8 cellular contexts compared by ENCODE assay signal in the genomic region with DNA sequence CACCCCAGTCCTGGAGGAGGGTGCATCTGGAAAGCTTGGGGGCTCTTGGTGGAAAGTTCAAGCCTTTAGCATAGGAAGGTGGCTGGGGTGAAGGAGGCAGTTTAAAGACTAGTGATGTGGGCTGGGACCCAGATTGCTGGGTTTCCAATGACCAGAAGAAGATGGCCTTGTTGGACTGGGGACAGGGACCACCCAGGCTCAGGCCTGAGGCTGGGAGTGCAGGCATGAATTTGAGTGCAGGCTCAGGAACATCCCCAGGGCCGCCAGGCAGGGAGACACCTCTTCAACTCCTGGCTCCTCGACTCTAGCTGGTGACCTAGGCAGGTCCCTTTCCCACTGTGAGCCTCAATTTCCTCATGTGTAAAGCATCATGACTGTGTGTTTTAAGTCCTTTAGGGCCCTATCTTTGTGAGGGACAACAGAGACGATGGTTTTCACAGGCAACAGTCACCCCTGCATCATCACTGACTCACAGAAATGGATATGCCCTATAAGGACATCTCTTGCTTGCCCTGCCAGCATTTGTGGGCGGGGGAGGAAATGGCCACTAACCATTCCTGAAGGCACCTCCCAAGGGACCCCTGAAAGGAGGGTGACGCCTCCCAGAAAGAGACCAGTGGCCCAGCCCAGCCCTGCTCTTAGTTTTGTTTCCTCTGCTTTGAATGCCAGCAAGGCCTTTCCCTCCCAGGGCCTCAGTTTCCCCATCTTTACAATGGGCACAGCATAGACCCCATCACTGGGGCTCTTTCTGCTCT. TPM values are rescaled to one million over a fixed set of nuclear protein-coding genes. Genes with fewer than 3 reads are reported as not detected.
DNase-seq lines count a peak whose midpoint lies in the region; ATAC-seq and TF ChIP-seq lines count a peak whose summit lies in the region.

No MANE protein-coding gene starts in this region.

- intact Hi-C loops in adrenal gland (cut with DNase I) (no loop called here), right lobe of liver (cut with DNase I) (no loop called here), uterus (cut with DNase I; ENCODE audit: low total_unique reads) (no loop called here)

- no peak overlapping the region for H3K4me3 ChIP-seq in MG63
- no peak overlapping the region for H3K4me3 ChIP-seq in adrenal gland
- no peak overlapping the region for H3K4me3 ChIP-seq in right lobe of liver
- no peak overlapping the region for H3K4me3 ChIP-seq in uterus

- H3K36me3 ChIP-seq in MG63: peaks cover 14% of the 10 kb centered on the region; the same call in 1 of the 2 replicates
- peaks cover 0 to 4% of the 10 kb centered on the region in 2 donors for H3K36me3 ChIP-seq in adrenal gland (replicated peaks in 1 of 2)
- H3K36me3 ChIP-seq in right lobe of liver: no peaks in the 10 kb centered on the region
- no peaks in the 10 kb centered on the region for H3K36me3 ChIP-seq in uterus

- DNase-seq in A172 (ENCODE audit: low spot score) (peak; percentile 99), MG63 (peak; percentile 98), adrenal gland (peak in 5 of 7 donors; percentile 29 to 54 (median 47)), right lobe of liver (peak in 1 of 3 donors; percentile 41), uterus (peak; percentile 45 to 81), NCI-H1436 (lab: John Stamatoyannopoulos, UW) (no peak)

- WGBS in adrenal gland, 4 donors: 49 to 70% (median 63%) methylated on average over 2 to 5 of the region's 5 CpGs
- WGBS in right lobe of liver (ENCODE audit: insufficient coverage, low coverage, low lambda C conversion rate, missing lambda C conversion rate): 58% methylated on average over 2 of the region's 5 CpGs

- peak in 3 of 4 donors; percentile 13 to 58 (median 44) for ATAC-seq in right lobe of liver
- no peak for ATAC-seq in GM19455 (IDR thresholded peaks at IDR 0.05; ENCODE audit: unreplicated experiment)

- TF ChIP-seq CTCF in adrenal gland (IDR thresholded peaks at IDR 0.05): no peak
- TF ChIP-seq CTCF in right lobe of liver (IDR thresholded peaks at IDR 0.05): no peak
- TF ChIP-seq CTCF in uterus (IDR thresholded peaks at IDR 0.05): no peak

- TF ChIP-seq POLR2A in GM19193 (IDR thresholded peaks at IDR 0.05; ENCODE audit: extremely low read depth, insufficient read depth, insufficient read length) (peak; percentile 22), adrenal gland (IDR thresholded peaks at IDR 0.05) (no peak), right lobe of liver (IDR thresholded peaks at IDR 0.05) (no peak), uterus (IDR thresholded peaks at IDR 0.05) (peak in 1 of 2 donors; percentile 56)

- H3K27ac ChIP-seq in adrenal gland (peak overlapping the region in 2 of 5 donors; percentile 52 to 53), right lobe of liver (no peak overlapping the region), uterus (peak overlapping the region; percentile 55 to 78)

- H3K27me3 ChIP-seq in MG63: no peaks in the 10 kb centered on the region
- H3K27me3 ChIP-seq in adrenal gland: no peaks in the 10 kb centered on the region
- H3K27me3 ChIP-seq in right lobe of liver: no peaks in the 10 kb centered on the region
- H3K27me3 ChIP-seq in uterus: no peaks in the 10 kb centered on the region

- H3K4me1 ChIP-seq in adrenal gland (replicated peaks in 1 of 2) (no peaks in the 10 kb centered on the region), right lobe of liver (no peaks in the 10 kb centered on the region), uterus (no peaks in the 10 kb centered on the region)

- no peaks in the 10 kb centered on the region for H3K9me3 ChIP-seq in MG63
- no peaks in the 10 kb centered on the region for H3K9me3 ChIP-seq in adrenal gland (replicated peaks in 1 of 3)
- no peaks in the 10 kb centered on the region for H3K9me3 ChIP-seq in right lobe of liver
- no peaks in the 10 kb centered on the region for H3K9me3 ChIP-seq in uterus

RNA-seq across cellular contexts. Expression of a gene that starts 11.1 kb away (rescaled TPM):
- 15.0 and 20.2 TPM in 2 replicates for total RNA-seq in A172 (2014; rRNA removed; shearing (Covaris generic))
- 4.9 and 11.7 TPM in 2 replicates for total RNA-seq in MG63 (2014; rRNA removed; shearing (Covaris generic); ENCODE audit: low replicate concordance)
- 10 to 100 TPM; 10.4 to 44.8 (median 26.6) TPM for total RNA-seq in adrenal gland
- polyA plus RNA-seq in adrenal gland: 10 to 100 TPM; 14.7 to 89.0 (median 58.6) TPM
- 10 to 100 TPM in 5 of 6 experiments, 1 to 10 TPM in 1; 4.6 to 25.2 (median 13.3) TPM for total RNA-seq in right lobe of liver
- total RNA-seq in uterus: 10 to 100 TPM; 14.9 to 77.0 (median 23.9) TPM

RNA-seq across cellular contexts. Expression of a gene that starts 38.7 kb away (rescaled TPM):
- not detected in 2 replicates for total RNA-seq in A172 (2014; rRNA removed; shearing (Covaris generic))
- not detected in 2 replicates for total RNA-seq in MG63 (2014; rRNA removed; shearing (Covaris generic); ENCODE audit: low replicate concordance)
- total RNA-seq in adrenal gland (1 to 10 TPM; 1.3 to 7.9 (median 2.8) TPM), right lobe of liver (10 to 100 TPM in 1 of 6 experiments, 1 to 10 TPM in 4, under 1 TPM in 1; 0.62 to 11.8 (median 4.7) TPM), uterus (1 to 10 TPM in 1 of 4 donors, under 1 TPM in 1, not detected in 2; 0.58 to 2.8 TPM)
- polyA plus RNA-seq in adrenal gland: 1 to 10 TPM; 1.2 to 4.1 (median 2.3) TPM

Comparison
In these comparisons a context has a peak if more than half of its experiments do, and no peak if none do; other contexts are left out.
1. H3K27ac ChIP-seq: peak in uterus (2 of 2); none in right lobe of liver (0 of 3).